In the genomic region with DNA sequence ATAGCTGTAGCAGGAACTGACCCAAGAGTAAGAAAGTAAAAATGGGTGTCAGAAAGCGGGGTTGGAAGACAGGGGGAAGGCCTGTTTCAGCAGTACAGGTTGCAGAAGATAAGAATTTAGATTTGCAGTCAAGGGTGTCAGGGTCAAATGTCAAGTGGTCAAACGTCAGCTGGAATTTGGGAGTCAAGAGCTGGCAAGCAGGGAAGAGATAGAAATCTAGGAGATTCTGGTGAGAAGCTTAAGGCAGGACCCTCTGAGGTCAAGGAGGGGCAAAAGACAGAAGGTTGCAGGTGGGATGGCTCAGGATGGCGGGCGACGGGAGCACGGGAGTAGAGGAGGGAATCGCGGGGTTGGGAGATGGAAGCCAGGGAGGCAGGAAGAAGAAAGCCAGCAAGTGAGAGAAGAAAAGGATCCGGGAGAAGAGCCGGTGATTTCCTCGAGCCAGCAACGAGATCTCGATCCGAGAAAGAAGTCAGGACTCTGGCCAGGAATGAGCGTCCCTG, we compare ENCODE assay signal across 8 cellular contexts. TPM values are rescaled to one million over a fixed set of nuclear protein-coding genes. Genes with fewer than 3 reads are reported as not detected.
DNase-seq lines count a peak whose midpoint lies in the region; TF ChIP-seq lines count a peak whose summit lies in the region.

No MANE protein-coding gene starts in this region.

- TF ChIP-seq EP300 in ovary (IDR thresholded peaks at IDR 0.05): no peak

- H3K27ac ChIP-seq in SU-DHL-6 (ENCODE audit: low read depth, low read length) (peak overlapping the region; percentile 29; the same call in 1 of the 2 replicates), ovary (peak overlapping the region in 1 of 2 donors; percentile 43)

- TF ChIP-seq POLR2A in ovary (IDR thresholded peaks at IDR 0.05): no peak

- no peaks in the 10 kb centered on the region for H3K9me2 ChIP-seq in SU-DHL-6 (replicated peaks; ENCODE audit: insufficient read depth, low read length)

- peak; percentile 74 for DNase-seq in DMS114 treated with DMSO at 0.1 percent for 48 hours (lab: John Stamatoyannopoulos, UW; ENCODE audit: unreplicated experiment)
- no peak for DNase-seq in fibroblast of pulmonary artery (ENCODE audit: low read depth)
- no peak for DNase-seq in ovary
- no peak for DNase-seq in NCI-H2171 (lab: John Stamatoyannopoulos, UW)
- DNase-seq in T-helper 9 cell: no peak
- DNase-seq in activated CD4-positive, alpha-beta T cell treated with anti-CD3 and anti-CD28 coated beads for 4 hours: no peak
- DNase-seq in GF-D8 (lab: John Stamatoyannopoulos, UW): no peak

- H3K9ac ChIP-seq in SU-DHL-6 (ENCODE audit: low read length): peak overlapping the region; percentile 69

- H3K4me3 ChIP-seq in SU-DHL-6 (ENCODE audit: insufficient read depth, low read length, poor library complexity, severe bottlenecking) (peak overlapping the region; percentile 71), fibroblast of pulmonary artery (replicated peaks; ENCODE audit: low read depth, low read length) (peak overlapping the region; percentile 68), ovary (peak overlapping the region; percentile 74)

- no peaks in the 10 kb centered on the region for H3K79me2 ChIP-seq in SU-DHL-6 (ENCODE audit: insufficient read depth, low read length)

- no peaks in the 10 kb centered on the region for H3K4me1 ChIP-seq in ovary (ENCODE audit: insufficient read depth)

- no peaks in the 10 kb centered on the region for H3K36me3 ChIP-seq in SU-DHL-6 (ENCODE audit: low read length)
- no peaks in the 10 kb centered on the region for H3K36me3 ChIP-seq in ovary

- peaks cover 8% of the 10 kb centered on the region; the same call in 1 of the 2 replicates for H3F3A ChIP-seq in SU-DHL-6 (ENCODE audit: insufficient read depth)

- H3K9me3 ChIP-seq in SU-DHL-6 (ENCODE audit: insufficient read depth, low read length) (no peaks in the 10 kb centered on the region), ovary (no peaks in the 10 kb centered on the region)

- no peaks in the 10 kb centered on the region for H4K20me1 ChIP-seq in SU-DHL-6 (ENCODE audit: low read depth, low read length)

- no peak for TF ChIP-seq CTCF in SU-DHL-6 (IDR thresholded peaks at IDR 0.05; ENCODE audit: insufficient read depth, low read length, poor library complexity, severe bottlenecking)
- TF ChIP-seq CTCF in fibroblast of pulmonary artery (IDR thresholded peaks at IDR 0.05; ENCODE audit: low read length, missing control alignments): no peak
- no peak for TF ChIP-seq CTCF in ovary (IDR thresholded peaks at IDR 0.05)

- H3K27me3 ChIP-seq in SU-DHL-6 (ENCODE audit: low read length): no peaks in the 10 kb centered on the region
- H3K27me3 ChIP-seq in ovary: no peaks in the 10 kb centered on the region

- peak overlapping the region; percentile 87 for H2AFZ ChIP-seq in SU-DHL-6 (ENCODE audit: low read depth, low read length, severe bottlenecking)

- 6 to 7% (median 6%) methylated on average over 15 of the region's 15 CpGs for WGBS in ovary, 3 donors

- H3K4me2 ChIP-seq in SU-DHL-6 (ENCODE audit: low read depth, low read length, poor library complexity, severe bottlenecking): peak overlapping the region; percentile 79

- intact Hi-C loops in ovary (cut with DNase I): loop anchor here in 3 of 4 donors (5.0 to 10.0 kb wide), 4 partner anchors 50 to 363 kb away; a partner anchor contains a TSS

RNA-seq across cellular contexts. Expression of a gene that starts 0.3 kb away (rescaled TPM):
- 1 to 10 TPM in 6 of 7 donors, under 1 TPM in 1; 0.72 to 6.4 (median 1.8) TPM for total RNA-seq in ovary
- polyA plus RNA-seq in ovary: 1 to 10 TPM; 2.5 to 3.6 TPM

RNA-seq across cellular contexts. Expression of a gene that starts 6.4 kb away (rescaled TPM):
- total RNA-seq in ovary: 10 to 100 TPM; 14.5 to 37.8 (median 28.0) TPM
- 10 to 100 TPM; 30.1 to 48.3 TPM for polyA plus RNA-seq in ovary

RNA-seq across cellular contexts. Expression of a gene that starts 15.2 kb away (rescaled TPM):
- total RNA-seq in ovary: 10 to 100 TPM in 1 of 7 donors, 1 to 10 TPM in 6; 1.7 to 11.3 (median 3.6) TPM
- 1 to 10 TPM; 4.9 to 9.8 TPM for polyA plus RNA-seq in ovary

RNA-seq across cellular contexts. Expression of a gene that starts 44.8 kb away (rescaled TPM):
- not detected for total RNA-seq in ovary
- polyA plus RNA-seq in ovary: not detected

RNA-seq across cellular contexts. Expression of a gene that starts 45.8 kb away (rescaled TPM):
- 10 to 100 TPM in 6 of 7 donors, 1 to 10 TPM in 1; 6.6 to 69.9 (median 35.3) TPM for total RNA-seq in ovary
- polyA plus RNA-seq in ovary: 10 to 100 TPM in 1 of 2 donors, 1 to 10 TPM in 1; 8.4 to 11.0 TPM
